10 cellular contexts compared by ENCODE assay signal in genomic region chr7:78768859-78769258, GRCh38.
DNase-seq lines count a peak whose midpoint lies in the region; TF ChIP-seq lines count a peak whose summit lies in the region.
"Had no signal": no experiment of that assay in that cellular context is flagged by ENCODE, and none has a peak within 500 bp of the region (broad histone marks: within the 10 kb centered on the region; RNA-seq: fewer than 3 reads in every experiment).

No MANE protein-coding gene starts in this region.

- H3K27me3 ChIP-seq in endocrine pancreas (ENCODE audit: control insufficient read depth, insufficient read depth, low read length) (no peaks in the 10 kb centered on the region), tibial nerve (no peaks in the 10 kb centered on the region), adrenal gland (no peaks in the 10 kb centered on the region)

- no peak for TF ChIP-seq POLR2A in tibial nerve (IDR thresholded peaks at IDR 0.05)
- no peak for TF ChIP-seq POLR2A in adrenal gland (IDR thresholded peaks at IDR 0.05)

- H3K9me3 ChIP-seq in endocrine pancreas (ENCODE audit: control insufficient read depth, low read length) = no peaks in the 10 kb centered on the region
- no peaks in the 10 kb centered on the region for H3K9me3 ChIP-seq in mesodermal cell (ENCODE audit: control insufficient read depth, low read length)
- H3K9me3 ChIP-seq in tibial nerve = no peaks in the 10 kb centered on the region
- no peaks in the 10 kb centered on the region for H3K9me3 ChIP-seq in adrenal gland (replicated peaks in 1 of 3)

- TF ChIP-seq CTCF in tibial nerve (IDR thresholded peaks at IDR 0.05) = no peak
- TF ChIP-seq CTCF in adrenal gland (IDR thresholded peaks at IDR 0.05) = no peak

- no peak overlapping the region for H3K27ac ChIP-seq in mesodermal cell (ENCODE audit: low read depth, low read length, severe bottlenecking)
- H3K27ac ChIP-seq in tibial nerve = no peak overlapping the region
- no peak overlapping the region for H3K27ac ChIP-seq in adrenal gland
- H3K27ac ChIP-seq: 22Rv1 had no signal

- H3K4me1 ChIP-seq in endocrine pancreas (ENCODE audit: control insufficient read depth, insufficient read depth, low read length) (peaks cover 8% of the 10 kb centered on the region), mesodermal cell (ENCODE audit: control insufficient read depth, insufficient read depth, low read length, poor library complexity, severe bottlenecking) (peaks cover 4% of the 10 kb centered on the region), tibial nerve (peaks cover 0 to 25% (median 2%) of the 10 kb centered on the region in 4 donors), adrenal gland (replicated peaks in 1 of 2) (peaks cover 0 to 14% of the 10 kb centered on the region in 2 donors)

- H3K36me3 ChIP-seq in endocrine pancreas (ENCODE audit: control insufficient read depth, insufficient read depth, low read length) (no peaks in the 10 kb centered on the region), mesodermal cell (ENCODE audit: control insufficient read depth, insufficient read depth, low read length) (no peaks in the 10 kb centered on the region), tibial nerve (no peaks in the 10 kb centered on the region), adrenal gland (replicated peaks in 1 of 2) (no peaks in the 10 kb centered on the region)

- peak overlapping the region; percentile 65 for H3K9ac ChIP-seq in endocrine pancreas (ENCODE audit: control insufficient read depth, insufficient read depth, low read length)

- intact Hi-C loops in adrenal gland (cut with DNase I) = no loop called here

- H3K4me3 ChIP-seq in endocrine pancreas (ENCODE audit: control insufficient read depth, insufficient read depth, low read length) = peak overlapping the region; percentile 83
- peak overlapping the region; percentile 24 for H3K4me3 ChIP-seq in mesodermal cell (ENCODE audit: extremely low read depth, insufficient read depth, low read length, poor library complexity, severe bottlenecking)
- peak overlapping the region; percentile 1 to 47 (median 22) for H3K4me3 ChIP-seq in tibial nerve
- H3K4me3 ChIP-seq in adrenal gland = no peak overlapping the region

- no peak for TF ChIP-seq EP300 in tibial nerve (IDR thresholded peaks at IDR 0.05)

- peak; percentile 52 for DNase-seq in DMS 273 (lab: John Stamatoyannopoulos, UW; ENCODE audit: unreplicated experiment)
- no peak for DNase-seq in DMS 273 treated with DMSO at 0.1 percent for 48 hours (lab: John Stamatoyannopoulos, UW)
- DNase-seq in tibial nerve (ENCODE audit: low spot score in 2 of 2) = no peak
- no peak for DNase-seq in adrenal gland
- DNase-seq in activated naive CD4-positive, alpha-beta T cell (lab: John Stamatoyannopoulos, UW) = no peak
- no peak for DNase-seq in NCI-H2171 (lab: John Stamatoyannopoulos, UW)
- DNase-seq: activated CD4-positive, alpha-beta T cell treated with anti-CD3 and anti-CD28 coated beads for 48 hours had no signal

- WGBS in mesodermal cell (ENCODE audit: insufficient coverage in 2 of 2), 2 experiments = 48 to 54% methylated on average over 4 to 6 of the region's 6 CpGs
- WGBS in tibial nerve, 2 donors = 23 to 24% methylated on average over 6 of the region's 6 CpGs
- WGBS in adrenal gland, 4 donors = 46 to 52% (median 50%) methylated on average over 6 of the region's 6 CpGs

Comparison
In these comparisons a context has a peak if more than half of its experiments do, and no peak if none do; other contexts are left out.
1. H3K4me3 ChIP-seq: peak in endocrine pancreas (single experiment), mesodermal cell (single experiment) and tibial nerve (4 of 4); none in adrenal gland (0 of 4).